9 cellular contexts compared by ENCODE assay signal in the genomic region with DNA sequence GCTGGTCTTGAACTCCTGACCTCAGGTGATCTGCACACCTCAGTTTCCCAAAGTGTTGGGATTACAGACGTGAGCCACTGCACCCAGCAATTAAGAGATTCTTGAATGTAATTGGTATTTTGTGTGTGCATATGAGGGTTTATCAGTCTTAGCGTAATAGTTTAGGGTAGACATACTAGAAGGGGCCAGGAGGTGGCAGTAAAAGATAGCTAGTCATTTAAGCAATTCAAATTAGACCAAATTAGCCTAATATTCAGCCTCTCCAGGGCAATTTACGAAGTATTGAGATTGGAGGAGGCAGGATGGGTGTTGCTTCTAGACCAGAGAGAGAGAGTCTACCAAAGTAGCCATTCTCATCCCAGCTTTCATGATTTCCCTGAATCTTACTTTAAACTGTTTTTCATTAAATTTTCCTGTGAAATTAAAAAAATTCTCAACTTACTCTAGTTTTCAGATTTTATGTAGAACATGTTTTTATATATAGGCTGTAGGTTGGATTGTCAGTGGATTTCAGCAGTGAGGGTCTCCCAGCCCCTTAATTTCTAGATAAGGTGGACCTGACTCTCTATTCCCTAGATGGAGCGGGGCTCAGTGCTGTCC.
DNase-seq lines count a peak whose midpoint lies in the region; ATAC-seq and TF ChIP-seq lines count a peak whose summit lies in the region.
"Had no signal": no experiment of that assay in that cellular context is flagged by ENCODE, and none has a peak within 500 bp of the region (broad histone marks: within the 10 kb centered on the region; RNA-seq: fewer than 3 reads in every experiment).

No MANE protein-coding gene starts in this region.

- no peak overlapping the region for H2BK5ac ChIP-seq in IMR-90 (ENCODE audit: low read depth, low read length, poor library complexity, severe bottlenecking)
- no peak overlapping the region for H2BK5ac ChIP-seq in mesenchymal stem cell (ENCODE audit: low read depth, low read length, poor library complexity, severe bottlenecking)

- H3K23ac ChIP-seq in IMR-90 (ENCODE audit: low read depth, low read length): no peak overlapping the region
- no peak overlapping the region for H3K23ac ChIP-seq in mesenchymal stem cell (ENCODE audit: low read length in 2 of 2)

- H2AK5ac ChIP-seq in IMR-90 (ENCODE audit: low read depth, low read length): no peak overlapping the region
- peak overlapping the region; percentile 6 for H2AK5ac ChIP-seq in mesenchymal stem cell (ENCODE audit: low read length, severe bottlenecking)

- H3K4me3 ChIP-seq in IMR-90 (ENCODE audit: insufficient read depth, low read depth, low read length) (no peak overlapping the region), OCI-LY1 (ENCODE audit: low read depth, low read length, poor library complexity, severe bottlenecking) (no peak overlapping the region), coronary artery (no peak overlapping the region), mesenchymal stem cell (ENCODE audit: insufficient read depth in 1 of 2, low read depth in 1 of 2, low read length in 2 of 2) (no peak overlapping the region)
- H3K4me3 ChIP-seq: BLaER1 treated with 17β-estradiol and CSF1 and Interleukin-3, amounts not matched to agents 10 nM and 100 nM had no signal

- H3K4me2 ChIP-seq in IMR-90 (ENCODE audit: low read depth, low read length) (no peak overlapping the region), OCI-LY1 (ENCODE audit: low read length) (no peak overlapping the region), mesenchymal stem cell (ENCODE audit: low read length, poor library complexity, severe bottlenecking) (no peak overlapping the region)
- H3K4me2 ChIP-seq: BLaER1 treated with 17β-estradiol and CSF1 and Interleukin-3, amounts not matched to agents 10 nM and 100 nM had no signal

- CTCF ChIA-PET in IMR-90 (lab: Yijun Ruan, JAX): interaction anchor here (0.6 to 3.9 kb wide), 17 partner anchors 9 to 777 kb away, joined by 3 to 32 read pairs (median 5); a partner anchor contains a TSS

- H2AK9ac ChIP-seq in IMR-90 (replicated peaks; ENCODE audit: low read depth, low read length, poor library complexity): no peak overlapping the region

- no peak overlapping the region for H2BK120ac ChIP-seq in IMR-90 (ENCODE audit: low read depth, low read length)
- no peak overlapping the region for H2BK120ac ChIP-seq in mesenchymal stem cell (ENCODE audit: low read depth, low read length)

- ATAC-seq in IMR-90 (ENCODE audit: low read depth) (peak; percentile 93), GM18505 (IDR thresholded peaks at IDR 0.05; ENCODE audit: unreplicated experiment) (no peak), GM21576 (IDR thresholded peaks at IDR 0.05; ENCODE audit: unreplicated experiment) (no peak)

- in situ Hi-C loops in IMR-90 (cut with MboI; ENCODE audit: low sequenced_read_pairs): loop anchor here (5.0 kb wide), 2 partner anchors 41 to 684 kb away; a partner anchor contains a TSS

- POLR2A ChIA-PET in IMR-90 (lab: Charles Lee; ENCODE audit: unreplicated experiment): interaction anchor here (0.7 kb wide), 1 partner anchor 105 kb away, joined by 3 read pairs; no protein-coding TSS in a partner anchor

- dilution Hi-C loops in IMR-90 (cut with HindIII; ENCODE audit: low sequenced_read_pairs, unreplicated experiment): no loop called here

- H3K27ac ChIP-seq in IMR-90 (ENCODE audit: insufficient read depth, low read length) (no peak overlapping the region), OCI-LY1 (ENCODE audit: low read depth, low read length, poor library complexity, severe bottlenecking) (no peak overlapping the region), coronary artery (no peak overlapping the region), mesenchymal stem cell (ENCODE audit: low read length, poor library complexity, severe bottlenecking) (no peak overlapping the region)
- H3K27ac ChIP-seq: BLaER1 treated with 17β-estradiol and CSF1 and Interleukin-3, amounts not matched to agents 10 nM and 100 nM had no signal

- peak; percentile 87 for TF ChIP-seq RAD21 in IMR-90 (IDR thresholded peaks at IDR 0.05; ENCODE audit: low read length)

- H2BK15ac ChIP-seq in IMR-90 (ENCODE audit: low read depth, low read length): no peak overlapping the region
- H2BK15ac ChIP-seq in mesenchymal stem cell (ENCODE audit: low read depth, poor library complexity, severe bottlenecking): no peak overlapping the region

- H3K4me1 ChIP-seq in IMR-90 (ENCODE audit: control insufficient read depth, insufficient read depth, low read length): no peaks in the 10 kb centered on the region
- H3K4me1 ChIP-seq in OCI-LY1 (ENCODE audit: insufficient read depth, low read length, severe bottlenecking): no peaks in the 10 kb centered on the region
- peaks cover 7% of the 10 kb centered on the region for H3K4me1 ChIP-seq in mesenchymal stem cell (ENCODE audit: control insufficient read depth, insufficient read depth, low read depth, low read length)

- H3K14ac ChIP-seq in IMR-90 (replicated peaks; ENCODE audit: low read depth, low read length): no peak overlapping the region
- H3K14ac ChIP-seq in mesenchymal stem cell (ENCODE audit: low read length in 2 of 2): no peak overlapping the region

- DNase-seq in SIG-M5 treated with dmso at 0.1 percent for 504 hours (lab: John Stamatoyannopoulos, UW; ENCODE audit: unreplicated experiment) (peak; percentile 62), SIG-M5 (lab: John Stamatoyannopoulos, UW) (no peak), IMR-90 (peak; percentile 69), coronary artery (ENCODE audit: low spot score) (no peak), mesenchymal stem cell (peak; percentile 63)

- H3K18ac ChIP-seq in IMR-90 (ENCODE audit: low read depth, low read length): no peak overlapping the region
- H3K18ac ChIP-seq in mesenchymal stem cell (ENCODE audit: low read depth in 1 of 2, low read length in 2 of 2): no peak overlapping the region

- H4K20me1 ChIP-seq in IMR-90 (ENCODE audit: insufficient read depth, low read length) (no peaks in the 10 kb centered on the region), OCI-LY1 (ENCODE audit: insufficient read depth, low read length) (no peaks in the 10 kb centered on the region)
- H4K20me1 ChIP-seq: BLaER1 treated with 17β-estradiol and CSF1 and Interleukin-3, amounts not matched to agents 10 nM and 100 nM had no signal

- no peak overlapping the region for H2BK20ac ChIP-seq in IMR-90 (ENCODE audit: low read depth, low read length)

- H3K27me3 ChIP-seq in IMR-90 (ENCODE audit: control insufficient read depth, insufficient read depth, low read length) (no peaks in the 10 kb centered on the region), OCI-LY1 (ENCODE audit: insufficient read depth, low read length) (no peaks in the 10 kb centered on the region), mesenchymal stem cell (ENCODE audit: control insufficient read depth in 1 of 2, insufficient read depth in 1 of 2, low read length in 2 of 2) (peaks cover 0 to 13% of the 10 kb centered on the region in 2 experiments)
- H3K27me3 ChIP-seq: BLaER1 treated with 17β-estradiol and CSF1 and Interleukin-3, amounts not matched to agents 10 nM and 100 nM had no signal

- H3K56ac ChIP-seq in IMR-90 (ENCODE audit: extremely low read depth, insufficient read depth, low read length): no peak overlapping the region

- H4K91ac ChIP-seq in IMR-90 (ENCODE audit: insufficient read depth, low read depth, low read length) (no peak overlapping the region), mesenchymal stem cell (ENCODE audit: low read length) (no peak overlapping the region)

- H4K8ac ChIP-seq in IMR-90 (ENCODE audit: low read depth in 2 of 2, low read length in 2 of 2) (no peak overlapping the region), mesenchymal stem cell (ENCODE audit: low read length) (no peak overlapping the region)

- no peak overlapping the region for H2BK12ac ChIP-seq in mesenchymal stem cell (ENCODE audit: low read length in 2 of 2)

- intact Hi-C loops in IMR-90 (cut with micrococcal nuclease): loop anchor here (1.0 to 5.0 kb wide), 6 partner anchors 42 to 1064 kb away; a partner anchor contains a TSS

- TF ChIP-seq POLR2A in IMR-90 (IDR thresholded peaks at IDR 0.05; ENCODE audit: low read depth, low read length): no peak
- no peak for TF ChIP-seq POLR2A in GM18505 (IDR thresholded peaks at IDR 0.05; ENCODE audit: borderline replicate concordance, extremely low read depth, insufficient read depth, insufficient read length)

- no TSS peak for BruUV-seq in IMR-90 (replicated peaks; lab: Mats Ljungman, UMichigan)

- H3F3A ChIP-seq in OCI-LY1 (ENCODE audit: insufficient read depth, low read length): no peaks in the 10 kb centered on the region

- H3K4ac ChIP-seq in IMR-90 (ENCODE audit: low read depth, low read length) (no peak overlapping the region), mesenchymal stem cell (ENCODE audit: low read depth in 1 of 2, low read length in 2 of 2) (no peak overlapping the region)

- TF ChIP-seq CTCF in IMR-90 (conservative IDR thresholded peaks at IDR 0.05; ENCODE audit: low read depth, low read length): peak; percentile 85
- peak; percentile 50 for TF ChIP-seq CTCF in OCI-LY1 (IDR thresholded peaks at IDR 0.05; ENCODE audit: low read length)
- peak; percentile 18 for TF ChIP-seq CTCF in coronary artery (IDR thresholded peaks at IDR 0.05)

- no peaks in the 10 kb centered on the region for H3K79me2 ChIP-seq in OCI-LY1 (ENCODE audit: insufficient read depth, low read length)

- peaks cover 3% of the 10 kb centered on the region; the same call in 1 of the 2 replicates for H3K9me1 ChIP-seq in IMR-90 (ENCODE audit: insufficient read depth, low read length)

- H3K9me3 ChIP-seq in IMR-90 (ENCODE audit: control insufficient read depth, insufficient read depth, low read length): no peaks in the 10 kb centered on the region
- no peaks in the 10 kb centered on the region for H3K9me3 ChIP-seq in OCI-LY1 (ENCODE audit: low read length)
- no peaks in the 10 kb centered on the region for H3K9me3 ChIP-seq in mesenchymal stem cell (ENCODE audit: control insufficient read depth, low read length)
- H3K9me3 ChIP-seq: BLaER1 treated with 17β-estradiol and CSF1 and Interleukin-3, amounts not matched to agents 10 nM and 100 nM had no signal

- no CpG with 5 or more reads among the region's 4 CpGs for WGBS in IMR-90 (ENCODE audit: extremely low coverage in 2 of 2, insufficient read length in 1 of 2), 2 experiments
- 50% methylated on average over 2 of the region's 4 CpGs for WGBS in mesenchymal stem cell

- no peaks in the 10 kb centered on the region for H3K9me2 ChIP-seq in OCI-LY1 (ENCODE audit: low read depth, low read length)

- H3K9ac ChIP-seq in IMR-90 (ENCODE audit: low read depth, low read length) (no peak overlapping the region), OCI-LY1 (ENCODE audit: low read length) (no peak overlapping the region), mesenchymal stem cell (ENCODE audit: low read length) (no peak overlapping the region)
- H3K9ac ChIP-seq: BLaER1 treated with 17β-estradiol and CSF1 and Interleukin-3, amounts not matched to agents 10 nM and 100 nM had no signal

- no peak overlapping the region for H4K5ac ChIP-seq in IMR-90 (ENCODE audit: low read depth, low read length)

- H3K79me1 ChIP-seq in IMR-90 (ENCODE audit: low read depth in 1 of 2, low read length in 2 of 2): no peaks in the 10 kb centered on the region
- peaks cover 6% of the 10 kb centered on the region for H3K79me1 ChIP-seq in mesenchymal stem cell (replicated peaks; ENCODE audit: low read length, poor library complexity, severe bottlenecking)

- H3K36me3 ChIP-seq in IMR-90 (ENCODE audit: control insufficient read depth, insufficient read depth, low read length) (no peaks in the 10 kb centered on the region), OCI-LY1 (ENCODE audit: insufficient read depth, low read length) (no peaks in the 10 kb centered on the region), mesenchymal stem cell (ENCODE audit: control insufficient read depth in 1 of 2, insufficient read depth in 2 of 2, low read depth in 1 of 2, low read length in 2 of 2) (peaks cover 0 to 3% of the 10 kb centered on the region in 2 experiments)
- H3K36me3 ChIP-seq: BLaER1 treated with 17β-estradiol and CSF1 and Interleukin-3, amounts not matched to agents 10 nM and 100 nM had no signal

- H2AFZ ChIP-seq in IMR-90 (replicated peaks; ENCODE audit: low read length, poor library complexity) (no peak overlapping the region), OCI-LY1 (ENCODE audit: low read length) (no peak overlapping the region), mesenchymal stem cell (ENCODE audit: low read depth, low read length) (no peak overlapping the region)

Comparison
In these comparisons a context has a peak if more than half of its experiments do, and no peak if none do; other contexts are left out.
1. DNase-seq: peak in SIG-M5 treated with dmso at 0.1 percent for 504 hours (single experiment), IMR-90 (single experiment) and mesenchymal stem cell (single experiment); none in SIG-M5 (single experiment) and coronary artery (single experiment).
2. CTCF ChIP-seq: peak in every context shown above with its lines; median percentile 85 in IMR-90; 50 in OCI-LY1; 18 in coronary artery.